In genomic region chr11:93784935-93785360, GRCh38 we compare ENCODE assay signal across 8 cellular contexts. TPM values are rescaled to one million over a fixed set of nuclear protein-coding genes. Genes with fewer than 3 reads are reported as not detected.
DNase-seq lines count a peak whose midpoint lies in the region; ATAC-seq and TF ChIP-seq lines count a peak whose summit lies in the region.

No MANE protein-coding gene starts in this region.

- H3K4me3 Mint-ChIP-seq in nephron progenitor cell: peak overlapping the region; percentile 98

- H3K27ac ChIP-seq in OCI-LY7 (ENCODE audit: low read depth, low read length, poor library complexity, severe bottlenecking) (peak overlapping the region; percentile 72), epithelial cell of prostate (peak overlapping the region; percentile 89)

- H3K4me2 ChIP-seq in OCI-LY7 (ENCODE audit: low read length): peak overlapping the region; percentile 77

- no peak overlapping the region; the same call in 1 of the 2 replicates for H2AFZ ChIP-seq in OCI-LY7 (ENCODE audit: low read length)

- ATAC-seq in HG02885 (IDR thresholded peaks at IDR 0.05; ENCODE audit: poor library complexity, unreplicated experiment): peak; percentile 32

- H3K4me3 ChIP-seq in OCI-LY7 (ENCODE audit: low read depth, low read length, poor library complexity, severe bottlenecking): peak overlapping the region; percentile 88

- CTCF ChIA-PET in OCI-LY7 (lab: Charles Lee; ENCODE audit: unreplicated experiment): no interaction called here

- TF ChIP-seq CTCF in OCI-LY7 (conservative IDR thresholded peaks at IDR 0.05; ENCODE audit: low read length) (0 out of 2 replicates have a peak, but pooled peaks have one; percentile 11), nephron progenitor cell (IDR thresholded peaks at IDR 0.05) (no peak), GM13976 (IDR thresholded peaks at IDR 0.05; ENCODE audit: borderline replicate concordance, control extremely low read depth, extremely low read depth, insufficient read depth, missing control alignments) (no peak)

- POLR2A ChIA-PET in OCI-LY7 (lab: Charles Lee): interaction anchor here (0.9 to 1.1 kb wide), 2 partner anchors 43 to 46 kb away, joined by 3 to 4 read pairs; partner anchors contain the start of genes C11orf54 and TAF1D

- H3K27me3 Mint-ChIP-seq in nephron progenitor cell (ENCODE audit: low read depth, poor library complexity): no peaks in the 10 kb centered on the region

- peaks cover 46% of the 10 kb centered on the region for H3K36me3 ChIP-seq in OCI-LY7 (ENCODE audit: insufficient read depth, low read length)

- peaks cover 29% of the 10 kb centered on the region for H3K4me1 ChIP-seq in OCI-LY7 (ENCODE audit: insufficient read depth, low read length, poor library complexity, severe bottlenecking)

- H3K9me2 ChIP-seq in OCI-LY7 (ENCODE audit: insufficient read depth, low read length): no peaks in the 10 kb centered on the region

- H3K4me1 Mint-ChIP-seq in nephron progenitor cell: peaks cover 44% of the 10 kb centered on the region

- H3K79me2 ChIP-seq in OCI-LY7 (ENCODE audit: insufficient read depth, low read depth, low read length): peaks cover 67% of the 10 kb centered on the region

- H4K20me1 ChIP-seq in OCI-LY7 (ENCODE audit: insufficient read depth, low read length): peaks cover 20% of the 10 kb centered on the region

- H3K27ac Mint-ChIP-seq in nephron progenitor cell: peak overlapping the region; percentile 99

- no peaks in the 10 kb centered on the region for H3K9me3 ChIP-seq in OCI-LY7 (ENCODE audit: low read length)

- DNase-seq in stimulated activated CD4-positive, alpha-beta T cell treated with anti-CD3 and anti-CD28 coated beads, TNF-alpha, amount 100 ng/mL, for 48 hours (ENCODE audit: low read depth in 3 of 3): peak in 2 of 3 donors; percentile 8 to 13
- no peak for DNase-seq in stimulated activated CD4-positive, alpha-beta T cell treated with anti-CD3 and anti-CD28 coated beads, Interleukin-4, amount 100 ng/mL, for 4 hours
- DNase-seq in OCI-LY7 (ENCODE audit: low spot score) (no peak), epithelial cell of prostate (ENCODE audit: low read depth, low spot score) (no peak), nephron progenitor cell (no peak), C1 segment of cervical spinal cord (lab: John Stamatoyannopoulos, UW) (no peak), GM13976 (ENCODE audit: low spot score) (no peak)

- peaks cover 3% of the 10 kb centered on the region for H3K9me3 Mint-ChIP-seq in nephron progenitor cell

- H3K36me3 Mint-ChIP-seq in nephron progenitor cell (ENCODE audit: low read depth): peaks cover 44% of the 10 kb centered on the region

- no TSS peak for BruUV-seq in OCI-LY7 (replicated peaks; lab: Mats Ljungman, UMichigan)

- intact Hi-C loops in OCI-LY7 (cut with micrococcal nuclease; ENCODE audit: unreplicated experiment): loop anchor here (1.0 to 5.0 kb wide), 2 partner anchors 44 to 123 kb away; partner anchors contain the start of genes C11orf54, CEP295 and TAF1D

- in situ Hi-C loops in GM13976 (cut with MboI; ENCODE audit: low sequenced_read_pairs, unreplicated experiment): no loop called here

RNA-seq across cellular contexts. Expression of gene MED17, which starts 0.9 kb away (rescaled TPM):
- 21.8 and 23.0 TPM in 2 replicates for total RNA-seq in OCI-LY7 (2014; rRNA removed; shearing (Covaris generic))
- total RNA-seq in OCI-LY7 (2022): 31.1 and 33.3 TPM in 2 replicates

RNA-seq across cellular contexts. Expression of gene C11orf54, which starts 43.5 kb away (rescaled TPM):
- total RNA-seq in OCI-LY7 (2014; rRNA removed; shearing (Covaris generic)): 25.8 and 29.5 TPM in 2 replicates
- 35.5 and 42.7 TPM in 2 replicates for total RNA-seq in OCI-LY7 (2022)

RNA-seq across cellular contexts. Expression of gene TAF1D, which starts 43.7 kb away (rescaled TPM):
- total RNA-seq in OCI-LY7 (2014; rRNA removed; shearing (Covaris generic)): 201 and 206 TPM in 2 replicates
- 276 and 285 TPM in 2 replicates for total RNA-seq in OCI-LY7 (2022)

Comparison
In these comparisons a context has a peak if more than half of its experiments do, and no peak if none do; other contexts are left out.
1. DNase-seq: peak in stimulated activated CD4-positive, alpha-beta T cell treated with anti-CD3 and anti-CD28 coated beads, TNF-alpha, amount 100 ng/mL, for 48 hours (2 of 3); none in stimulated activated CD4-positive, alpha-beta T cell treated with anti-CD3 and anti-CD28 coated beads, Interleukin-4, amount 100 ng/mL, for 4 hours (0 of 2), OCI-LY7 (single experiment), epithelial cell of prostate (single experiment), nephron progenitor cell (single experiment), C1 segment of cervical spinal cord (0 of 14) and GM13976 (single experiment).